Comparison of ENCODE assay signal across 20 cellular contexts in genomic region chr1:85049735-85050166, GRCh38. TPM values are rescaled to one million over a fixed set of nuclear protein-coding genes. Genes with fewer than 3 reads are reported as not detected.
DNase-seq lines count a peak whose midpoint lies in the region; ATAC-seq and TF ChIP-seq lines count a peak whose summit lies in the region.
"Had no signal": no experiment of that assay in that cellular context is flagged by ENCODE, and none has a peak within 500 bp of the region (broad histone marks: within the 10 kb centered on the region; RNA-seq: fewer than 3 reads in every experiment).

No MANE protein-coding gene starts in this region.

- H3K4me1 ChIP-seq in GM23338 (ENCODE audit: insufficient read depth) = peaks cover 16% of the 10 kb centered on the region
- H3K4me1 ChIP-seq: A549 had no signal

- H3K27me3 ChIP-seq in GM23338 (ENCODE audit: insufficient read depth) = peaks cover 58% of the 10 kb centered on the region

- no peaks in the 10 kb centered on the region for H3F3A ChIP-seq in GM23338 (replicated peaks; ENCODE audit: low read depth)

- peak overlapping the region; percentile 42 for H3K27ac Mint-ChIP-seq in T-helper 2 cell treated with Interferon-gamma antibody and Interleukin-4, amounts not matched to agents 5 μg/mL and 100 μg/mL, for 36 hours
- no peak overlapping the region for H3K27ac Mint-ChIP-seq in GM23338
- no peak overlapping the region for H3K27ac Mint-ChIP-seq in brain
- no peak overlapping the region for H3K27ac Mint-ChIP-seq in natural killer cell

- ATAC-seq in GM23338 = peak; percentile 9
- no peak for ATAC-seq in natural killer cell
- ATAC-seq: A549, sciatic nerve had no signal

- peak overlapping the region; percentile 52 for H3K4me3 Mint-ChIP-seq in T-helper 2 cell treated with Interferon-gamma antibody and Interleukin-4, amounts not matched to agents 5 μg/mL and 100 μg/mL, for 36 hours
- peak overlapping the region; percentile 78 for H3K4me3 Mint-ChIP-seq in GM23338
- H3K4me3 Mint-ChIP-seq in brain = peak overlapping the region; percentile 28 to 81 (median 69)
- peak overlapping the region; percentile 35 for H3K4me3 Mint-ChIP-seq in natural killer cell

- intact Hi-C loops in natural killer cell (cut with micrococcal nuclease) = no loop called here

- no peaks in the 10 kb centered on the region for H4K20me1 ChIP-seq in GM23338 (replicated peaks; ENCODE audit: insufficient read depth)

- H3K4me3 ChIP-seq in GM23338 = peak overlapping the region; percentile 74
- H3K4me3 ChIP-seq: A549, coronary artery, esophagus muscularis mucosa, upper lobe of left lung had no signal

- H3K27me3 Mint-ChIP-seq in T-helper 2 cell treated with Interferon-gamma antibody and Interleukin-4, amounts not matched to agents 5 μg/mL and 100 μg/mL, for 36 hours (ENCODE audit: low read depth) = peaks cover 41% of the 10 kb centered on the region
- peaks cover 40% of the 10 kb centered on the region for H3K27me3 Mint-ChIP-seq in GM23338 (ENCODE audit: insufficient read depth, low read depth, poor library complexity)
- peaks cover 81% of the 10 kb centered on the region for H3K27me3 Mint-ChIP-seq in brain
- H3K27me3 Mint-ChIP-seq in natural killer cell (ENCODE audit: low read depth in 2 of 2) = peaks cover 34 to 55% of the 10 kb centered on the region in 2 donors

- no peak overlapping the region for H3K27ac ChIP-seq in GM23338 (ENCODE audit: low read depth)
- H3K27ac ChIP-seq in RWPE1 = no peak overlapping the region
- H3K27ac ChIP-seq: A549, coronary artery, esophagus muscularis mucosa, upper lobe of left lung, VCaP had no signal

- CTCF ChIA-PET in RWPE1 (lab: Yijun Ruan, JAX) = interaction anchor here (0.6 kb wide), 1 partner anchor 532 kb away, joined by 5 read pairs; no protein-coding TSS in a partner anchor

- H3K36me3 ChIP-seq in GM23338 (ENCODE audit: insufficient read depth) = no peaks in the 10 kb centered on the region
- H3K36me3 ChIP-seq: esophagus muscularis mucosa, upper lobe of left lung had no signal

- H3K4me2 ChIP-seq in GM23338 = peak overlapping the region; percentile 86

- peak; percentile 4 to 19; a peak in 1 of 4 replicates for TF ChIP-seq CTCF in GM23338 (conservative IDR thresholded peaks at IDR 0.05; ENCODE audit: low read depth in 2 of 2)
- no peak for TF ChIP-seq CTCF in brain (conservative IDR thresholded peaks at IDR 0.05)
- TF ChIP-seq CTCF in natural killer cell (IDR thresholded peaks at IDR 0.05) = no peak
- TF ChIP-seq CTCF in RWPE1 (conservative IDR thresholded peaks at IDR 0.05; ENCODE audit: low read depth) = no peak

- H3K9me3 Mint-ChIP-seq in T-helper 2 cell treated with Interferon-gamma antibody and Interleukin-4, amounts not matched to agents 5 μg/mL and 100 μg/mL, for 36 hours = no peaks in the 10 kb centered on the region
- H3K9me3 Mint-ChIP-seq in GM23338 = no peaks in the 10 kb centered on the region
- H3K9me3 Mint-ChIP-seq in brain = peaks cover 0 to 3% (median 0%) of the 10 kb centered on the region in 5 experiments
- no peaks in the 10 kb centered on the region for H3K9me3 Mint-ChIP-seq in natural killer cell
- H3K9me3 Mint-ChIP-seq: CD8-positive, alpha-beta memory T cell had no signal

- POLR2A ChIA-PET in RWPE1 (lab: Yijun Ruan, JAX; ENCODE audit: low non-redundant PET) = no interaction called here

- peaks cover 22% of the 10 kb centered on the region for H3K4me1 Mint-ChIP-seq in T-helper 2 cell treated with Interferon-gamma antibody and Interleukin-4, amounts not matched to agents 5 μg/mL and 100 μg/mL, for 36 hours (ENCODE audit: low read depth)
- H3K4me1 Mint-ChIP-seq in GM23338 = peaks cover 17% of the 10 kb centered on the region
- peaks cover 5% of the 10 kb centered on the region for H3K4me1 Mint-ChIP-seq in brain
- H3K4me1 Mint-ChIP-seq in natural killer cell = peaks cover 0 to 4% of the 10 kb centered on the region in 2 donors

- H3K79me2 ChIP-seq in GM23338 (replicated peaks; ENCODE audit: insufficient read depth) = no peaks in the 10 kb centered on the region

- H3K9me2 ChIP-seq in GM23338 (ENCODE audit: insufficient read depth) = no peaks in the 10 kb centered on the region

- no peak for DNase-seq in T-helper 2 cell treated with Interferon-gamma antibody and Interleukin-4, amounts not matched to agents 5 μg/mL and 100 μg/mL, for 36 hours (ENCODE audit: low spot score)
- DNase-seq in T-helper 2 cell = no peak
- DNase-seq in GM23338 (ENCODE audit: low spot score) = peak; percentile 63
- no peak for DNase-seq in natural killer cell
- DNase-seq in OCI-M2 (lab: John Stamatoyannopoulos, UW; ENCODE audit: unreplicated experiment) = no peak
- DNase-seq in RWPE1 (ENCODE audit: low spot score) = no peak
- DNase-seq in KG1 (lab: John Stamatoyannopoulos, UW) = no peak
- DNase-seq: anterior cingulate cortex; CD8-positive, alpha-beta memory T cell; GDM1; head of caudate nucleus; stimulated activated CD4-positive, alpha-beta T cell treated with anti-CD3 and anti-CD28 coated beads, Interleukin-4, amount 100 ng/mL, for 24 hours; upper lobe of left lung had no signal

- H2AFZ ChIP-seq in GM23338 = no peak overlapping the region; the same call in 1 of the 2 replicates

- peaks cover 3% of the 10 kb centered on the region for H3K36me3 Mint-ChIP-seq in T-helper 2 cell treated with Interferon-gamma antibody and Interleukin-4, amounts not matched to agents 5 μg/mL and 100 μg/mL, for 36 hours (ENCODE audit: low read depth)
- H3K36me3 Mint-ChIP-seq in GM23338 (ENCODE audit: low read depth) (no peaks in the 10 kb centered on the region), brain (no peaks in the 10 kb centered on the region), natural killer cell (no peaks in the 10 kb centered on the region)

TF ChIP-seq in GM23338, 12 proteins besides CTCF, POLR2A, EP300 and RAD21:
- TF ChIP-seq EZH2 (IDR thresholded peaks at IDR 0.05; ENCODE audit: low read depth, unreplicated experiment) (no peak), CREB1 (CRISPR knock-in tag; IDR thresholded peaks at IDR 0.05; ENCODE audit: low read depth) (no peak), ZNF331 (CRISPR knock-in tag; IDR thresholded peaks at IDR 0.05; ENCODE audit: low read depth) (no peak), NANOG (IDR thresholded peaks at IDR 0.05; ENCODE audit: borderline replicate concordance) (no peak), POLR2AphosphoS5 (IDR thresholded peaks at IDR 0.05; ENCODE audit: low read depth) (no peak), EZH2phosphoT487 (IDR thresholded peaks at IDR 0.05; ENCODE audit: unreplicated experiment) (no peak)
- TF ChIP-seq, protein P1, sequence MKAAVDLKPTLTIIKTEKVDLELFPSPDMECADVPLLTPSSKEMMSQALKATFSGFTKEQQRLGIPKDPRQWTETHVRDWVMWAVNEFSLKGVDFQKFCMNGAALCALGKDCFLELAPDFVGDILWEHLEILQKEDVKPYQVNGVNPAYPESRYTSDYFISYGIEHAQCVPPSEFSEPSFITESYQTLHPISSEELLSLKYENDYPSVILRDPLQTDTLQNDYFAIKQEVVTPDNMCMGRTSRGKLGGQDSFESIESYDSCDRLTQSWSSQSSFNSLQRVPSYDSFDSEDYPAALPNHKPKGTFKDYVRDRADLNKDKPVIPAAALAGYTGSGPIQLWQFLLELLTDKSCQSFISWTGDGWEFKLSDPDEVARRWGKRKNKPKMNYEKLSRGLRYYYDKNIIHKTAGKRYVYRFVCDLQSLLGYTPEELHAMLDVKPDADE (IDR thresholded peaks at IDR 0.05) = no peak

RNA-seq across cellular contexts. Expression of gene MCOLN3, which starts 1.5 kb away (rescaled TPM):
- total RNA-seq in GM23338 (2014; rRNA removed; shearing (Covaris generic)) = 4.4 and 7.2 TPM in 2 replicates
- polyA plus RNA-seq in GM23338 (2016; fragmentation: Nextera tagmentation; extraction: Ambion mirVana) = 3.0 and 3.5 TPM in 2 replicates
- polyA plus RNA-seq in brain (ENCODE audit: insufficient read depth, low read depth, low replicate concordance) = 3.2 TPM
- not detected for total RNA-seq in natural killer cell
- total RNA-seq: HT-29 had no signal

RNA-seq across cellular contexts. Expression of gene MCOLN2, which starts 52.8 kb away (rescaled TPM):
- 10.0 and 10.9 TPM in 2 replicates for total RNA-seq in GM23338 (2014; rRNA removed; shearing (Covaris generic))
- polyA plus RNA-seq in GM23338 (2016; fragmentation: Nextera tagmentation; extraction: Ambion mirVana) (2.2 and 2.7 TPM in 2 replicates), brain (ENCODE audit: insufficient read depth, low read depth, low replicate concordance) (not detected)
- 10 to 100 TPM in 1 of 3 donors, 1 to 10 TPM in 1, under 1 TPM in 1; 0.84 to 23.9 (median 3.8) TPM for total RNA-seq in natural killer cell
- total RNA-seq: HT-29 had no signal

Comparison
In these comparisons a context has a peak if more than half of its experiments do, and no peak if none do; other contexts are left out.
1. CTCF ChIP-seq: peak in GM23338 (2 of 2); none in brain (0 of 2), natural killer cell (single experiment) and RWPE1 (single experiment).
2. Peak in every context shown above with its lines, with median percentiles within 50 percentile points of each other: H3K4me3 Mint-ChIP-seq.